ENCODE assay signal across 1 cellular context in the genomic region with DNA sequence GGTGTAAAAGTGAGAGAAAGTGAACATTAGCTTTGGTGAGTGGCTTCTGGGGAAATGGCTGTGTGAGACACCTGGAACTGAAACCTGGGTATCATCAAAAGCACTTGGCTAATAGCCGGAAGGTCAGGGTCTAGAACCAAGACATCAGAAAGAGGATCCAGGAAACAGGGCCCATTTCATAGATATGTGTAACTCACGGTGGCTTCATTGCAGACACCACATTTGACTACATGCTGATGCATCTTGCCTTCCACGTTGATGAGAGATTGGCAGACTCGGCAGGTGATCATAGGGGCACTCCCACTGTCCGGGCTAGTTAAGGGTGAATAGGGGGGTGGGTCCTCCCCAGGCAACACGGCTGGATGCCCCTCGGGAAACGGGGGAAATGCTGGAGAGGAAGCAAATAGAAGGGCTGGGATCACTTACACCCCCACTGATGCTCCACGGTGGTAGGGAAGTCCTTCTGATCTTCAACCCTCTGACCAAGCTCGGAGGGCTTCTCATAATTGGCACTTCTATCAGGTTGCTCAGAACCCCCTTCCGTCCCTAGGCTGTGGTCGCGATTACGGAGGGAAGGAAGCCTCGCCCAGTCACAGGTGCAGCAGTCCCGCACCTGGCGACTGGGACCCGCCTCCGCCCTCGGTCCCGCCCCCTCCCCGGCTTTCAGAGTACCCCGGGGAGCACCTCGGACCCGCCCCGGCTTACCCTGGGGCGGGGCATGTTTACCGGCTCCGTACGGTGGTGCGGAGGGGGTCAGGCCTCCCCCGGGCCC.
TF ChIP-seq lines count a peak whose summit lies in the region.

No MANE protein-coding gene starts in this region.

TF ChIP-seq in IMR-90, 13 proteins besides CTCF, POLR2A, EP300 and RAD21:
- TF ChIP-seq, protein P1, sequence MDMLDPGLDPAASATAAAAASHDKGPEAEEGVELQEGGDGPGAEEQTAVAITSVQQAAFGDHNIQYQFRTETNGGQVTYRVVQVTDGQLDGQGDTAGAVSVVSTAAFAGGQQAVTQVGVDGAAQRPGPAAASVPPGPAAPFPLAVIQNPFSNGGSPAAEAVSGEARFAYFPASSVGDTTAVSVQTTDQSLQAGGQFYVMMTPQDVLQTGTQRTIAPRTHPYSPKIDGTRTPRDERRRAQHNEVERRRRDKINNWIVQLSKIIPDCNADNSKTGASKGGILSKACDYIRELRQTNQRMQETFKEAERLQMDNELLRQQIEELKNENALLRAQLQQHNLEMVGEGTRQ (IDR thresholded peaks at IDR 0.05; ENCODE audit: low read depth, low read length), result no peak
- TF ChIP-seq MXI1 (IDR thresholded peaks at IDR 0.05; ENCODE audit: borderline replicate concordance, low read depth, low read length), result no peak
- TF ChIP-seq MAFK (IDR thresholded peaks at IDR 0.05; ENCODE audit: low read depth, low read length), result no peak
- TF ChIP-seq CEBPB (IDR thresholded peaks at IDR 0.05; ENCODE audit: low read depth, low read length), result no peak
- TF ChIP-seq BHLHE40 (IDR thresholded peaks at IDR 0.05; ENCODE audit: low read depth, low read length), result no peak
TF ChIP-seq in IMR-90: peak in this region for 0.
